Comparison of ENCODE assay signal across 18 cellular contexts in the genomic region with DNA sequence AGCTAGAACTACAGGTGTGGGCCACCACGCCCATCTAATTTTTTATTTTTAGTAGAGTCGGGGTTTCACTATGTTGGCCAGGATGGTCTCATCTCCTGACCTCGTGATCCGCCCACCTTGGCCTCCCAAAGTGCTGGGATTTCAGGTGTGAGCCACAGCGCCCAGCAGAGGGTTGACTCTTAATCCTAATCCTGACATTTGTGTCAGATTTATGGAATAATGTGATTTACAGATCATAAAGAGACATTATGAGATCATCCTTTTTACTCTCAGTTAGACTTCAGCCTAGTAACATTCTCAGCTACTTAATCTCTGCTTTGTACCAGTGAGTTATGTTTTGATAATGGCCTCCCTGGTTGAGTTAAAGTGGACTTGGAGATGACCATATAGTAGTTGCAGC.
"Had no signal": no experiment of that assay in that cellular context is flagged by ENCODE, and none has a peak within 500 bp of the region (broad histone marks: within the 10 kb centered on the region; RNA-seq: fewer than 3 reads in every experiment).

No MANE protein-coding gene starts in this region.

- H3K4me1 ChIP-seq: colonic mucosa had no signal

- H3K4me3 Mint-ChIP-seq: activated CD8-positive, alpha-beta T cell treated with anti-CD3 and anti-CD28 coated beads, Interleukin-2, amount 10 ng/mL, durations not matched to agents 7 days and 5 days; T-helper 1 cell treated with Interleukin-12 subunit alpha and Interleukin-12 subunit beta and Interleukin-4 antibody, amounts not matched to agents 30 μg/mL and 1 μg/mL, for 36 hours had no signal

- H3K27ac Mint-ChIP-seq: activated CD4-positive, alpha-beta T cell treated with anti-CD3 and anti-CD28 coated beads, Interleukin-2, amount 10 ng/mL, durations not matched to agents 7 days and 5 days; activated CD8-positive, alpha-beta T cell treated with anti-CD3 and anti-CD28 coated beads, Interleukin-2, amount 10 ng/mL, durations not matched to agents 7 days and 5 days; T-helper 1 cell treated with Interleukin-12 subunit alpha and Interleukin-12 subunit beta and Interleukin-4 antibody, amounts not matched to agents 30 μg/mL and 1 μg/mL, for 36 hours had no signal

- H3K27me3 ChIP-seq: colonic mucosa, tibial artery had no signal

- H3K27ac ChIP-seq: colonic mucosa, left lung, tibial artery had no signal

- H3K36me3 ChIP-seq: colonic mucosa, left lung, tibial artery had no signal

- ATAC-seq: activated CD4-positive, CD25-positive, alpha-beta regulatory T cell treated with anti-CD3 and anti-CD28 coated beads, Interleukin-2, amount 50 U/mL, for 24 hours; activated CD8-positive, alpha-beta T cell treated with anti-CD3 and anti-CD28 coated beads, Interleukin-2, amount 10 ng/mL, durations not matched to agents 7 days and 5 days; activated naive CD4-positive, alpha-beta T cell treated with anti-CD3 and anti-CD28 coated beads, Interleukin-2, amount 50 U/mL, for 72 hours; left lung had no signal

- H3K9me3 ChIP-seq: colonic mucosa, left lung, tibial artery had no signal

- DNase-seq: activated CD4-positive, alpha-beta T cell treated with anti-CD3 and anti-CD28 coated beads, Interleukin-2, amount 10 ng/mL, durations not matched to agents 7 days and 5 days; activated CD8-positive, alpha-beta T cell treated with anti-CD3 and anti-CD28 coated beads, Interleukin-2, amount 10 ng/mL, durations not matched to agents 7 days and 5 days; activated gamma-delta T cell treated with Interleukin-2 at 50 U/mL for 16 hours; activated T-cell treated with anti-CD3 and anti-CD28 coated beads, Interleukin-2, amount 50 U/mL, for 48 hours; amniotic stem cell; central memory CD4-positive, alpha-beta T cell; colonic mucosa; left lung; mammary epithelial cell; nucleus accumbens; retina; stimulated activated CD4-positive, alpha-beta T cell treated with anti-CD3 and anti-CD28 coated beads, Interleukin-12 subunit alpha, Interleukin-12 subunit beta, amount 100 ng/mL, for 4 hours; stimulated activated CD4-positive, alpha-beta T cell treated with anti-CD3 and anti-CD28 coated beads, Interleukin-1b, Interleukin-23, amount 100 ng/mL, for 48 hours; stimulated activated naive CD4-positive, alpha-beta T cell treated with Interleukin-2 at 50 U/mL for 16 hours; tibial artery had no signal

- H3K4me3 ChIP-seq: colonic mucosa, left lung, tibial artery had no signal

- H3K9me3 Mint-ChIP-seq: activated CD4-positive, alpha-beta T cell treated with anti-CD3 and anti-CD28 coated beads, Interleukin-2, amount 10 ng/mL, durations not matched to agents 7 days and 5 days; activated naive CD4-positive, alpha-beta T cell treated with anti-CD3 and anti-CD28 coated beads, Interleukin-2, amount 50 U/mL, for 72 hours; T-helper 1 cell treated with Interleukin-12 subunit alpha and Interleukin-12 subunit beta and Interleukin-4 antibody, amounts not matched to agents 30 μg/mL and 1 μg/mL, for 36 hours had no signal
